ENCODE assay signal across 9 cellular contexts in the genomic region with DNA sequence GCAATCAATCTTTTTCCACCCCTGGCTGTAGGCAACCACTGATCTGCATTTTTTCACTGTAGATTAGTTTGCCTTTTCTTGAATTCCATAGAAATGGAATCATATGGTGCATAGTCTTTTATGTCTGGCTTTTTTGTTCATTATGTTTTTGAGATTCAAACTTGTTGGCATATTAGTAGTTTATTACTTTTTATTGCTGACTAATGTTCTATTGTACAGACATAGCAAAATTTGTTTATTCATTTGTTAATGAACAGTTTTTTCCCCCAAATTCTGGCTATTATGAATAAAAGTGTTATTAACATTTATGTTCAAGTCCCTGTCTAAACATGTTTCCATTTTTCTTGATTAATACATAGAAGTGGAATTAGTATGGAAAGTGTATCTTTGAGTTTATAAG.
"Had no signal": no experiment of that assay in that cellular context is flagged by ENCODE, and none has a peak within 500 bp of the region (broad histone marks: within the 10 kb centered on the region; RNA-seq: fewer than 3 reads in every experiment).

No MANE protein-coding gene starts in this region.

- DNase-seq: GM23248, GOT3, H7, HFFc6, KG1 had no signal

- H3K9ac ChIP-seq: GM23248 had no signal

- H3K36me3 Mint-ChIP-seq: IgD-negative memory B cell had no signal

- H3K9me3 ChIP-seq: HAP-1 had no signal

- ATAC-seq: HCT116 had no signal

- H2AFZ ChIP-seq: GM23248 had no signal

- H3K27ac ChIP-seq: GM23248, HL-60 had no signal

- H3K36me3 ChIP-seq: HAP-1 had no signal

- H3K27ac Mint-ChIP-seq: HFFc6, IgD-negative memory B cell had no signal

- H3K4me3 Mint-ChIP-seq: HFFc6, IgD-negative memory B cell had no signal

- H3K4me3 ChIP-seq: GM23248, HAP-1 had no signal

- H3K4me1 Mint-ChIP-seq: IgD-negative memory B cell had no signal
